ENCODE assay signal across 9 cellular contexts in genomic region chr15:31366169-31366734, GRCh38. TPM values are rescaled to one million over a fixed set of nuclear protein-coding genes. Genes with fewer than 3 reads are reported as not detected.
DNase-seq lines count a peak whose midpoint lies in the region; ATAC-seq and TF ChIP-seq lines count a peak whose summit lies in the region.
"Had no signal": no experiment of that assay in that cellular context is flagged by ENCODE, and none has a peak within 500 bp of the region (broad histone marks: within the 10 kb centered on the region; RNA-seq: fewer than 3 reads in every experiment).

No MANE protein-coding gene starts in this region.

- peaks cover 13% of the 10 kb centered on the region for H3K4me1 ChIP-seq in rectal smooth muscle tissue (ENCODE audit: control insufficient read depth, insufficient read depth, low read length)

- H3K36me3 Mint-ChIP-seq in glutamatergic neuron (ENCODE audit: unreplicated experiment) = no peaks in the 10 kb centered on the region

- H3K4me3 ChIP-seq in WI38 (ENCODE audit: low read depth, low read length) (no peak overlapping the region), rectal smooth muscle tissue (ENCODE audit: low read length) (peak overlapping the region; percentile 43)

- peaks cover 26% of the 10 kb centered on the region for H3K9me3 Mint-ChIP-seq in glutamatergic neuron (ENCODE audit: unreplicated experiment)
- H3K9me3 Mint-ChIP-seq: neural crest cell had no signal

- TF ChIP-seq CTCF in WI38 (IDR thresholded peaks at IDR 0.05; ENCODE audit: low read depth, low read length) = 0 out of 2 replicates have a peak, but pooled peaks have one; percentile 4
- TF ChIP-seq CTCF in glutamatergic neuron (IDR thresholded peaks at IDR 0.05; ENCODE audit: partially characterized antibody, unreplicated experiment) = no peak

- no peak overlapping the region for H3K9ac ChIP-seq in rectal smooth muscle tissue (ENCODE audit: low read length)

- no peaks in the 10 kb centered on the region for H3K27me3 ChIP-seq in rectal smooth muscle tissue (ENCODE audit: control insufficient read depth, insufficient read depth, low read length)

- peaks cover 73% of the 10 kb centered on the region for H3K4me1 Mint-ChIP-seq in glutamatergic neuron (ENCODE audit: low read depth, unreplicated experiment)

- ATAC-seq in GM19463 (IDR thresholded peaks at IDR 0.05; ENCODE audit: unreplicated experiment) = no peak
- ATAC-seq in HG03457 (IDR thresholded peaks at IDR 0.05; ENCODE audit: unreplicated experiment) = no peak

- H3K27ac ChIP-seq in rectal smooth muscle tissue (ENCODE audit: low read depth, low read length) = peak overlapping the region; percentile 65

- no peaks in the 10 kb centered on the region for H3K36me3 ChIP-seq in rectal smooth muscle tissue (ENCODE audit: control insufficient read depth, insufficient read depth, low read length)

- peak overlapping the region; percentile 67 for H3K4me3 Mint-ChIP-seq in glutamatergic neuron (ENCODE audit: unreplicated experiment)

- DNase-seq in GDM1 (lab: John Stamatoyannopoulos, UW) = peak; percentile 9
- no peak for DNase-seq in glutamatergic neuron
- no peak for DNase-seq in NCI-H82 (lab: John Stamatoyannopoulos, UW)
- no peak for DNase-seq in NOMO-1 treated with dmso at 0.1 percent for 144 hours (lab: John Stamatoyannopoulos, UW; ENCODE audit: unreplicated experiment)

- peaks cover 21% of the 10 kb centered on the region for H3K27me3 Mint-ChIP-seq in glutamatergic neuron (ENCODE audit: unreplicated experiment)

- H3K27ac Mint-ChIP-seq in glutamatergic neuron (ENCODE audit: unreplicated experiment) = peak overlapping the region; percentile 62

RNA-seq across cellular contexts. Expression of gene KLF13, which starts 39.6 kb away (rescaled TPM):
- total RNA-seq in glutamatergic neuron (ENCODE audit: unreplicated experiment) = 141 TPM
